In genomic region chr7:72781161-72781560, GRCh38 we compare ENCODE assay signal across 27 cellular contexts. TPM values are rescaled to one million over a fixed set of nuclear protein-coding genes. Genes with fewer than 3 reads are reported as not detected.
DNase-seq lines count a peak whose midpoint lies in the region; ATAC-seq, FAIRE-seq and TF ChIP-seq lines count a peak whose summit lies in the region.
"Had no signal": no experiment of that assay in that cellular context is flagged by ENCODE, and none has a peak within 500 bp of the region (broad histone marks: within the 10 kb centered on the region; RNA-seq: fewer than 3 reads in every experiment).

No MANE protein-coding gene starts in this region.

- no peak overlapping the region for H2BK120ac ChIP-seq in H1 (replicated peaks; ENCODE audit: low read depth, low read length)

- DNase-seq in ELF-1 (ENCODE audit: low read depth, low spot score) (peak; percentile 7), NB4 (ENCODE audit: low read depth) (peak; percentile 39), H1 (ENCODE audit: low read depth in 1 of 2, low spot score in 2 of 2) (no peak), nephron progenitor cell (no peak), HPDE6-E6E7 (ENCODE audit: extremely low spot score) (no peak), NCI-H2081 treated with DMSO at 0.1 percent for 48 hours (lab: John Stamatoyannopoulos, UW) (no peak)
- DNase-seq: Caco-2; CD8-positive, alpha-beta T cell; DMS79 treated with DMSO at 0.1 percent for 48 hours; NCI-H1105; NCI-H146; NCI-H2029; NCI-H226; NCI-H510A; SIG-M5; SK-N-SH; SW 1271 had no signal

- 0 out of 2 replicates have a peak overlapping the region, but pooled peaks have one; percentile 32 for H2BK20ac ChIP-seq in H1 (ENCODE audit: low read length)

- WGBS in H1 (ENCODE audit: extremely low coverage in 1 of 2, insufficient coverage in 1 of 2, insufficient read length in 1 of 2, insufficient replicate concordance in 2 of 2, low coverage in 1 of 2, low lambda C conversion rate in 2 of 2, missing lambda C conversion rate in 1 of 2), 2 experiments = 93% methylated on average over 8 of the region's 8 CpGs; no CpG with 5 or more reads in 1 of the 2 experiments

- no peak overlapping the region for H3K23ac ChIP-seq in H1 (ENCODE audit: insufficient read length)

- CTCF ChIA-PET in H1 (lab: Charles Lee; ENCODE audit: partially characterized antibody) = no interaction called here

- no peak for TF ChIP-seq EP300 in H1 (IDR thresholded peaks at IDR 0.05; ENCODE audit: borderline replicate concordance in 1 of 2, low read depth in 2 of 2, low read length in 2 of 2)

- H4K5ac ChIP-seq in H1 (ENCODE audit: insufficient read length, low read depth, low read length) = no peak overlapping the region

- H3K27me3 Mint-ChIP-seq in nephron progenitor cell (ENCODE audit: low read depth, poor library complexity) = peaks cover 2% of the 10 kb centered on the region
- H3K27me3 Mint-ChIP-seq: B cell, IgD-negative memory B cell had no signal

- no peaks in the 10 kb centered on the region for H3K79me2 ChIP-seq in H1 (ENCODE audit: control insufficient read depth in 1 of 2, insufficient read depth in 2 of 2, low read length in 2 of 2)

- H3K9me3 ChIP-seq in H1 (ENCODE audit: insufficient read depth in 2 of 2, low read depth in 1 of 2, low read length in 1 of 2) = no peaks in the 10 kb centered on the region
- H3K9me3 ChIP-seq: A549, Caco-2, SK-N-SH had no signal

- no peak for TF ChIP-seq POLR2A in NB4 (IDR thresholded peaks at IDR 0.05; ENCODE audit: extremely low read depth, insufficient read length)
- no peak for TF ChIP-seq POLR2A in H1 (IDR thresholded peaks at IDR 0.05; ENCODE audit: control extremely low read depth in 1 of 2, low read depth in 2 of 2, low read length in 2 of 2)

- no peak overlapping the region for H3K4me3 Mint-ChIP-seq in nephron progenitor cell
- H3K4me3 Mint-ChIP-seq: B cell; CD8-positive, alpha-beta T cell; IgD-negative memory B cell; T-helper 1 cell treated with Interleukin-12 subunit alpha and Interleukin-12 subunit beta and Interleukin-4 antibody, amounts not matched to agents 30 μg/mL and 1 μg/mL, for 36 hours had no signal

- no peaks in the 10 kb centered on the region for H4K20me1 ChIP-seq in H1 (replicated peaks in 1 of 2; ENCODE audit: control insufficient read depth in 1 of 2, insufficient read depth in 2 of 2, low read length in 2 of 2)

- H2BK5ac ChIP-seq in H1 (ENCODE audit: low read depth, low read length) = no peak overlapping the region

- no peak overlapping the region for H2BK15ac ChIP-seq in H1 (ENCODE audit: low read length)

- H2AFZ ChIP-seq in H1 (ENCODE audit: low read length) = no peak overlapping the region

- POLR2A ChIA-PET in H1 (lab: Charles Lee; ENCODE audit: partially characterized antibody) = no interaction called here

- H3K27ac ChIP-seq in H1 (ENCODE audit: low read depth, low read length) = no peak overlapping the region
- H3K27ac ChIP-seq: A549, C4-2B, KMS-11 had no signal

- H3K79me1 ChIP-seq in H1 (ENCODE audit: low read depth, low read length) = no peaks in the 10 kb centered on the region

- H3K9ac ChIP-seq in H1 (replicated peaks in 1 of 4; ENCODE audit: extremely low read depth in 1 of 4, low read depth in 3 of 4, low read length in 3 of 4) = no peak overlapping the region
- H3K9ac ChIP-seq: KMS-11, SK-N-SH had no signal

- H3K14ac ChIP-seq in H1 (ENCODE audit: insufficient read length) = no peak overlapping the region

- H3K36me3 Mint-ChIP-seq in nephron progenitor cell (ENCODE audit: low read depth) = peaks cover 17% of the 10 kb centered on the region

- no peak overlapping the region for H4K8ac ChIP-seq in H1 (ENCODE audit: extremely low read depth, insufficient read depth, low read length)

- no peak overlapping the region for H3K18ac ChIP-seq in H1 (ENCODE audit: extremely low read depth, low read length)

- H3K27ac Mint-ChIP-seq in nephron progenitor cell = peak overlapping the region; percentile 71
- H3K27ac Mint-ChIP-seq: B cell; CD8-positive, alpha-beta T cell; IgD-negative memory B cell; T-helper 1 cell treated with Interleukin-12 subunit alpha and Interleukin-12 subunit beta and Interleukin-4 antibody, amounts not matched to agents 30 μg/mL and 1 μg/mL, for 36 hours had no signal

- no peak for TF ChIP-seq RAD21 in H1 (IDR thresholded peaks at IDR 0.05 in 1 of 2, conservative IDR thresholded peaks at IDR 0.05 in 1 of 2; ENCODE audit: low read depth in 2 of 2, low read length in 2 of 2)

- H3K27me3 ChIP-seq in H1 (replicated peaks in 1 of 4; ENCODE audit: control insufficient read depth in 3 of 4, extremely low read depth in 1 of 4, insufficient read depth in 3 of 4, low read length in 3 of 4) = no peaks in the 10 kb centered on the region

- no peak overlapping the region for H3K4ac ChIP-seq in H1 (replicated peaks; ENCODE audit: insufficient read length, low read depth, low read length)

- peaks cover 14% of the 10 kb centered on the region for H3K4me1 Mint-ChIP-seq in nephron progenitor cell
- H3K4me1 Mint-ChIP-seq: B cell had no signal

- H3K4me3 ChIP-seq in NB4 (ENCODE audit: low read depth, low read length) = no peak overlapping the region
- H3K4me3 ChIP-seq in H1 (ENCODE audit: extremely low read depth in 1 of 4, insufficient read depth in 2 of 4, low read depth in 3 of 4, low read length in 4 of 4) = no peak overlapping the region
- H3K4me3 ChIP-seq: A549 had no signal

- H3K23me2 ChIP-seq in H1 (ENCODE audit: low read depth, low read length) = 0 out of 2 replicates have a peak, but pooled peaks cover 2% of the 10 kb centered on the region

- no peak overlapping the region for H4K91ac ChIP-seq in H1 (replicated peaks; ENCODE audit: insufficient read length, low read length)

- H3K4me2 ChIP-seq in H1 (ENCODE audit: insufficient read depth in 1 of 2, low read depth in 2 of 2, low read length in 2 of 2) = no peak overlapping the region
- H3K4me2 ChIP-seq: A549, KMS-11, SK-N-SH had no signal

- no peak overlapping the region for H3K56ac ChIP-seq in H1 (replicated peaks; ENCODE audit: insufficient read length, low read depth, low read length)

- TF ChIP-seq CTCF in NB4 (IDR thresholded peaks at IDR 0.05; ENCODE audit: low read depth, low read length) = no peak
- no peak for TF ChIP-seq CTCF in H1 (IDR thresholded peaks at IDR 0.05; ENCODE audit: control extremely low read depth in 1 of 3, insufficient read depth in 1 of 3, low read depth in 1 of 3, low read length in 3 of 3)
- TF ChIP-seq CTCF in nephron progenitor cell (IDR thresholded peaks at IDR 0.05) = no peak

- no peak overlapping the region for H2AK5ac ChIP-seq in H1 (ENCODE audit: low read depth, low read length)

- no peak overlapping the region for H2BK12ac ChIP-seq in H1 (ENCODE audit: low read depth, low read length)

- no peaks in the 10 kb centered on the region for H3K9me3 Mint-ChIP-seq in nephron progenitor cell
- H3K9me3 Mint-ChIP-seq: CD8-positive, alpha-beta T cell; T-helper 1 cell treated with Interleukin-12 subunit alpha and Interleukin-12 subunit beta and Interleukin-4 antibody, amounts not matched to agents 30 μg/mL and 1 μg/mL, for 36 hours had no signal

- no peaks in the 10 kb centered on the region for H3K4me1 ChIP-seq in H1 (replicated peaks in 1 of 4; ENCODE audit: control insufficient read depth in 3 of 4, insufficient read depth in 4 of 4, low read length in 3 of 4)
- H3K4me1 ChIP-seq: Caco-2 had no signal

- no peak for ATAC-seq in HG03342 (IDR thresholded peaks at IDR 0.05; ENCODE audit: unreplicated experiment)
- ATAC-seq: A549; CD8-positive, alpha-beta T cell had no signal

- H3K36me3 ChIP-seq in H1 (ENCODE audit: control insufficient read depth in 2 of 4, insufficient read depth in 4 of 4, low read length in 3 of 4) = no peaks in the 10 kb centered on the region; a peak in 1 of 8 replicates

- FAIRE-seq in H1 (lab: Jason Lieb, UNC) = no peak
- FAIRE-seq: A549, GM19239, H54, RCC 7860 had no signal

TF ChIP-seq in H1, 55 proteins besides CTCF, POLR2A, EP300 and RAD21 (continues in another document):
- TF ChIP-seq RBBP5 (IDR thresholded peaks at IDR 0.05; ENCODE audit: borderline replicate concordance, low read depth, low read length) (no peak), CREB1 (IDR thresholded peaks at IDR 0.05) (no peak), E2F6 (IDR thresholded peaks at IDR 0.05) (no peak), POLR2AphosphoS5 (IDR thresholded peaks at IDR 0.05; ENCODE audit: low read depth, low read length) (no peak), TBP (IDR thresholded peaks at IDR 0.05; ENCODE audit: low read depth, low read length) (no peak), RXRA (IDR thresholded peaks at IDR 0.05; ENCODE audit: insufficient read depth, low read depth, low read length) (no peak), SP2 (IDR thresholded peaks at IDR 0.05; ENCODE audit: low read length) (no peak), SRF (IDR thresholded peaks at IDR 0.05; ENCODE audit: low read depth, low read length) (no peak), EGR1 (IDR thresholded peaks at IDR 0.05; ENCODE audit: borderline replicate concordance, low read depth, low read length) (no peak), CBX8 (IDR thresholded peaks at IDR 0.05; ENCODE audit: borderline replicate concordance, low read depth, low read length) (no peak), ATF2 (IDR thresholded peaks at IDR 0.05; ENCODE audit: low read length) (no peak)

RNA-seq across cellular contexts. Expression of gene TYW1B, which starts 46.8 kb away (rescaled TPM):
- 11.5 and 12.6 TPM in 2 replicates for total RNA-seq in H1 (2021; fragmentation: NEBNext Ultra II Directional; extraction: Animal tissue kit (Norgen Biotek cat#: 25700))
- 3.9 and 6.8 TPM in 2 replicates for polyA plus RNA-seq in H1 (2011; rRNA removed)
- polyA plus RNA-seq in H1 (2011; cell fraction: cytosol; rRNA removed) = 6.4 TPM
- polyA plus RNA-seq in H1 (2011; cell fraction: nucleus; rRNA removed) = 4.5 TPM
- 8.0 to 10.0 TPM (median 9.3 TPM) in 4 replicates for polyA plus RNA-seq in H1 (2012, experiment 1 of 2)
- polyA plus RNA-seq in H1 (2012, experiment 2 of 2) = 1.2 TPM
- 2.0 TPM for polyA plus RNA-seq in H1 (2013, experiment 1 of 2)
- polyA plus RNA-seq in H1 (2013, experiment 2 of 2) = 2.1 TPM
- polyA minus RNA-seq in H1 (2011; rRNA and poly(A)+ RNA removed) = 18.1 and 21.8 TPM in 2 replicates
- polyA minus RNA-seq in H1 (2011; cell fraction: cytosol; rRNA and poly(A)+ RNA removed) = 5.4 TPM
- 20.8 TPM for polyA minus RNA-seq in H1 (2011; cell fraction: nucleus; rRNA and poly(A)+ RNA removed)

Comparison
In these comparisons a context has a peak if more than half of its experiments do, and no peak if none do; other contexts are left out.
1. DNase-seq: peak in ELF-1 (single experiment) and NB4 (single experiment); none in H1 (0 of 2), nephron progenitor cell (single experiment), HPDE6-E6E7 (single experiment) and NCI-H2081 treated with DMSO at 0.1 percent for 48 hours (single experiment).